In the genomic region with DNA sequence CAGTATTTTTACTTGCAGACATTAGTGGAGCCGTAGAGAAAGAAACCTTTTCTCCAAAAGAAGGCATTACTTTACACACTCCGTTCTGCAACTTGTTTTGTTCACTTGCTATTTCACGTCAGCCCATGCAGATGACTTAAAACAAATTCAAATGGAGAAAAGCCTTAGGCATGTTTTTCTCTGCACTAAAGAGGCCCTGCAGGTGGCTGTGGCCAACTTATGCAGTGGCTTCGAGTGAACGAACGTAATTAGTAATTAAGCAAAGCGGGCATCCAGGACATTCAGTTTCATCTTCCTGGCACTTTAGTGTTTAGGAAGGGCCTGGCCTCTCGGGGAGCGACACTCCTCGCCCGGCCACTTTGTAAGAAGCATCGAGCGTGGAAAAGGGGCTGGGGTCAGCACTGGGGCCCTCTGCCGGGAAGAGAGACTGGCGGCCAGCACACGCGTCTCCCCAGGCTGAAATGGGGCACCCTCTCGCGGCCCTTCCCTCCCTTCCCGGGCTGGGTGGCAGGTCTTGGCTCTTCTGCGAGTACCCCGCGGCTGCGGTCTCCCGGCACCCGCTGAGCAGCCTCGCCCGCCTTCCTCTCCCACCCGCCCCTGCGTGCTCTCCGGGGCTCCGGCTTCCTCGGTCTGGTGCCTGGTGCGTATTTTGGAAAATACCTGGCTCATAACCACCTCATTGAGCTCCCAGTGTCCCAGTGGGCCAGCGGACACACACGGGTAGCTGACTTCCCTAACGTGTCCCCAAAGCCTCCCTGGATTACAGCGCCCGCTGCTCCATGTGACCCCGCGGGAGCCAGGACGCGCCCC, we compare ENCODE assay signal across 8 cellular contexts. TPM values are rescaled to one million over a fixed set of nuclear protein-coding genes. Genes with fewer than 3 reads are reported as not detected.
DNase-seq lines count a peak whose midpoint lies in the region; ATAC-seq and TF ChIP-seq lines count a peak whose summit lies in the region.

No MANE protein-coding gene starts in this region.

- peak overlapping the region; percentile 91 for H3K27ac Mint-ChIP-seq in activated T-helper 2 cell treated with anti-CD3 and anti-CD28 coated beads, Interferon-gamma antibody, Interleukin-2, Interleukin-4, amounts not matched to agents 10 μg/mL and 5 μg/mL and 100 μg/mL, durations not matched to agents 14 hours and 24 hours and 36 hours

- 0 to 1% methylated on average over 41 to 43 of the region's 43 CpGs for WGBS in aorta, 2 donors

- DNase-seq in AG08395 (ENCODE audit: low spot score) (peak; percentile 41), NCI-H510A treated with DMSO at 0.1 percent for 48 hours (lab: John Stamatoyannopoulos, UW) (peak; percentile 55), foreskin fibroblast (peak; percentile 6 to 51), nucleus accumbens (lab: John Stamatoyannopoulos, UW) (peak in 36 of 56 donors; percentile 24 to 88 (median 74)), aorta (peak in 1 of 2 donors; percentile 82)
- no peak for DNase-seq in activated T-helper 2 cell treated with anti-CD3 and anti-CD28 coated beads, Interferon-gamma antibody, Interleukin-2, Interleukin-4, amounts not matched to agents 10 μg/mL and 5 μg/mL and 100 μg/mL, durations not matched to agents 14 hours and 24 hours and 36 hours (ENCODE audit: low spot score)

- H3K4me3 ChIP-seq in foreskin fibroblast (ENCODE audit: low read depth in 1 of 2, low read length in 2 of 2) = peak overlapping the region; percentile 68 to 87
- peak overlapping the region; percentile 73 to 80 for H3K4me3 ChIP-seq in aorta (ENCODE audit: low read length in 2 of 2)

- H3K36me3 ChIP-seq in aorta (ENCODE audit: control insufficient read depth in 1 of 2, insufficient read depth in 2 of 2, low read length in 1 of 2) = peaks cover 0 to 4% of the 10 kb centered on the region in 2 donors

- H3K27ac ChIP-seq in aorta (ENCODE audit: low read depth in 1 of 2, low read length in 2 of 2) = peak overlapping the region; percentile 93 to 97

- H3K4me3 Mint-ChIP-seq in activated T-helper 2 cell treated with anti-CD3 and anti-CD28 coated beads, Interferon-gamma antibody, Interleukin-2, Interleukin-4, amounts not matched to agents 10 μg/mL and 5 μg/mL and 100 μg/mL, durations not matched to agents 14 hours and 24 hours and 36 hours (ENCODE audit: low read depth) = peak overlapping the region; percentile 88

- intact Hi-C loops in activated T-helper 2 cell treated with anti-CD3 and anti-CD28 coated beads, Interferon-gamma antibody, Interleukin-2, Interleukin-4, amounts not matched to agents 10 μg/mL and 5 μg/mL and 100 μg/mL, durations not matched to agents 14 hours and 24 hours and 36 hours (cut with micrococcal nuclease) = loop anchor here (2.0 to 5.0 kb wide), 2 partner anchors 46 to 718 kb away; partner anchors contain the start of gene CCDC110
- intact Hi-C loops in aorta (cut with DNase I) = no loop called here

- H3K9me3 ChIP-seq in aorta (ENCODE audit: control insufficient read depth, low read length) = no peaks in the 10 kb centered on the region

- no peaks in the 10 kb centered on the region for H3K27me3 ChIP-seq in aorta (ENCODE audit: control insufficient read depth in 1 of 2, insufficient read depth in 2 of 2, low read length in 1 of 2)

- H3K4me1 ChIP-seq in aorta (ENCODE audit: control insufficient read depth in 1 of 2, insufficient read depth in 2 of 2, low read length in 2 of 2) = no peaks in the 10 kb centered on the region

- no peaks in the 10 kb centered on the region for H3K9me3 Mint-ChIP-seq in activated T-helper 2 cell treated with anti-CD3 and anti-CD28 coated beads, Interferon-gamma antibody, Interleukin-2, Interleukin-4, amounts not matched to agents 10 μg/mL and 5 μg/mL and 100 μg/mL, durations not matched to agents 14 hours and 24 hours and 36 hours

- H3K36me3 Mint-ChIP-seq in activated T-helper 2 cell treated with anti-CD3 and anti-CD28 coated beads, Interferon-gamma antibody, Interleukin-2, Interleukin-4, amounts not matched to agents 10 μg/mL and 5 μg/mL and 100 μg/mL, durations not matched to agents 14 hours and 24 hours and 36 hours (ENCODE audit: low read depth) = peaks cover 5% of the 10 kb centered on the region

- H3K4me1 Mint-ChIP-seq in activated T-helper 2 cell treated with anti-CD3 and anti-CD28 coated beads, Interferon-gamma antibody, Interleukin-2, Interleukin-4, amounts not matched to agents 10 μg/mL and 5 μg/mL and 100 μg/mL, durations not matched to agents 14 hours and 24 hours and 36 hours (ENCODE audit: low read depth) = peaks cover 21% of the 10 kb centered on the region

- peaks cover 2% of the 10 kb centered on the region for H3K27me3 Mint-ChIP-seq in activated T-helper 2 cell treated with anti-CD3 and anti-CD28 coated beads, Interferon-gamma antibody, Interleukin-2, Interleukin-4, amounts not matched to agents 10 μg/mL and 5 μg/mL and 100 μg/mL, durations not matched to agents 14 hours and 24 hours and 36 hours (ENCODE audit: low read depth)

- peak; percentile 10 for ATAC-seq in GM18858 (IDR thresholded peaks at IDR 0.05; ENCODE audit: unreplicated experiment)
- peak; percentile 26 for ATAC-seq in HG03039 (IDR thresholded peaks at IDR 0.05; ENCODE audit: unreplicated experiment)
- ATAC-seq in aorta (ENCODE audit: low FRiP score) = peak; percentile 68

- peak; percentile 4 for TF ChIP-seq CTCF in foreskin fibroblast (IDR thresholded peaks at IDR 0.05; ENCODE audit: low read depth, low read length)

RNA-seq across cellular contexts. Expression of gene CYP4V2, which starts 0.7 kb away (rescaled TPM):
- 8.5 and 8.9 TPM in 2 replicates for total RNA-seq in activated T-helper 2 cell treated with anti-CD3 and anti-CD28 coated beads, Interferon-gamma antibody, Interleukin-2, Interleukin-4, amounts not matched to agents 10 μg/mL and 5 μg/mL and 100 μg/mL, durations not matched to agents 14 hours and 24 hours and 36 hours
- total RNA-seq in aorta = 10 to 100 TPM; 26.4 to 43.2 TPM
- 10 to 100 TPM; 11.8 to 31.1 TPM for polyA plus RNA-seq in aorta

RNA-seq across cellular contexts. Expression of gene KLKB1, which starts 36.6 kb away (rescaled TPM):
- total RNA-seq in activated T-helper 2 cell treated with anti-CD3 and anti-CD28 coated beads, Interferon-gamma antibody, Interleukin-2, Interleukin-4, amounts not matched to agents 10 μg/mL and 5 μg/mL and 100 μg/mL, durations not matched to agents 14 hours and 24 hours and 36 hours = not detected in 2 replicates
- total RNA-seq in aorta = 1 to 10 TPM; 1.2 to 2.2 TPM
- 1 to 10 TPM in 1 of 2 donors, not detected in 1; 7.3 TPM for polyA plus RNA-seq in aorta

Comparison
In these comparisons a context has a peak if more than half of its experiments do, and no peak if none do; other contexts are left out.
1. ATAC-seq: peak in every context shown above with its lines; median percentile 68 in aorta; 26 in HG03039; 10 in GM18858.